ENCODE assay signal across 15 cellular contexts in genomic region chr6:12585497-12585958, GRCh38.
A peak's percentile ranks its signal among the peaks of the same experiment; 100 is the strongest.
DNase-seq lines count a peak whose midpoint lies in the region; ATAC-seq and TF ChIP-seq lines count a peak whose summit lies in the region.
"Had no signal": no experiment of that assay in that cellular context is flagged by ENCODE, and none has a peak within 500 bp of the region (broad histone marks: within the 10 kb centered on the region; RNA-seq: fewer than 3 reads in every experiment).

No MANE protein-coding gene starts in this region.

- peak; percentile 67 for DNase-seq in astrocyte of the cerebellum (ENCODE audit: low read depth)
- DNase-seq in heart right ventricle, result peak; percentile 15 to 66
- DNase-seq in mucosa of gallbladder (ENCODE audit: low spot score), result peak; percentile 39
- DNase-seq in epidermal melanocyte (ENCODE audit: insufficient read length, low spot score), result no peak
- DNase-seq in lower leg skin (ENCODE audit: low spot score in 2 of 2), result no peak
- DNase-seq in stimulated activated CD4-positive, alpha-beta T cell treated with anti-CD3 and anti-CD28 coated beads, Interleukin-12 subunit alpha, Interleukin-12 subunit beta, amount 100 ng/mL, for 4 hours, result no peak
- DNase-seq in NCI-H1436 treated with DMSO at 0.1 percent for 48 hours (lab: John Stamatoyannopoulos, UW), result no peak
- DNase-seq: activated CD8-positive, alpha-beta T cell treated with anti-CD3 and anti-CD28 coated beads, Interleukin-2, amount 10 ng/mL, durations not matched to agents 7 days and 5 days; DMS 273 treated with DMSO at 0.1 percent for 48 hours; NCI-H1417 treated with DMSO at 0.1 percent for 48 hours; NCI-H510A; stimulated activated naive CD4-positive, alpha-beta T cell had no signal

- H3K36me3 ChIP-seq in heart right ventricle, result no peaks in the 10 kb centered on the region
- no peaks in the 10 kb centered on the region for H3K36me3 ChIP-seq in subcutaneous abdominal adipose tissue (ENCODE audit: control insufficient read depth in 5 of 5, insufficient read depth in 5 of 5, low read length in 5 of 5)
- H3K36me3 ChIP-seq: adrenal gland had no signal

- in situ Hi-C loops in astrocyte of the cerebellum (cut with HindIII; ENCODE audit: low sequenced_read_pairs), result no loop called here

- H3K4me3 ChIP-seq in astrocyte of the cerebellum (ENCODE audit: low read depth, low read length), result no peak overlapping the region
- peak overlapping the region in 6 of 10 donors; percentile 6 to 37 (median 24) for H3K4me3 ChIP-seq in heart right ventricle
- H3K4me3 ChIP-seq in subcutaneous abdominal adipose tissue (ENCODE audit: low read depth in 1 of 5, low read length in 5 of 5), result peak overlapping the region in 2 of 5 donors; percentile 14 to 17
- H3K4me3 ChIP-seq in lower leg skin (ENCODE audit: low read depth, poor library complexity, severe bottlenecking), result no peak overlapping the region
- H3K4me3 ChIP-seq: adrenal gland had no signal

- WGBS in heart right ventricle, 2 donors, result 33% methylated on average over 12 of the region's 12 CpGs
- 66 to 72% methylated on average over 12 of the region's 12 CpGs for WGBS in lower leg skin, 2 donors

- peaks cover 0 to 24% (median 8%) of the 10 kb centered on the region in 9 donors for H3K4me1 ChIP-seq in heart right ventricle
- H3K4me1 ChIP-seq in subcutaneous abdominal adipose tissue (ENCODE audit: control insufficient read depth in 5 of 5, insufficient read depth in 5 of 5, low read length in 5 of 5), result peaks cover 0 to 7% (median 0%) of the 10 kb centered on the region in 5 donors
- H3K4me1 ChIP-seq: adrenal gland had no signal

- peak overlapping the region in 1 of 5 donors; percentile 23 for H3K9ac ChIP-seq in subcutaneous abdominal adipose tissue (ENCODE audit: low read length in 5 of 5)

- intact Hi-C loops in heart right ventricle (cut with DNase I), result loop anchor here in 2 of 10 donors (5.0 kb wide), 2 partner anchors 273 to 293 kb away; partner anchors contain the start of gene EDN1 (in 1 of the 2)
- intact Hi-C loops in lower leg skin (cut with DNase I; ENCODE audit: low total_unique reads), result no loop called here

- H3K27me3 ChIP-seq in heart right ventricle (no peaks in the 10 kb centered on the region), subcutaneous abdominal adipose tissue (ENCODE audit: control insufficient read depth in 5 of 5, insufficient read depth in 4 of 5, low read length in 5 of 5) (peaks cover 0 to 2% (median 0%) of the 10 kb centered on the region in 5 donors)
- H3K27me3 ChIP-seq: adrenal gland had no signal

- H3K27ac ChIP-seq in heart right ventricle (peak overlapping the region; percentile 32 to 82 (median 69)), subcutaneous abdominal adipose tissue (ENCODE audit: low read depth, low read length) (peak overlapping the region; percentile 38)

- TF ChIP-seq CTCF in astrocyte of the cerebellum (IDR thresholded peaks at IDR 0.05; ENCODE audit: low read depth, low read length, missing control alignments), result no peak
- TF ChIP-seq CTCF in heart right ventricle (IDR thresholded peaks at IDR 0.05), result no peak
- TF ChIP-seq CTCF in lower leg skin (IDR thresholded peaks at IDR 0.05), result no peak

- peak; percentile 71 to 95 (median 83) for ATAC-seq in heart right ventricle
- ATAC-seq: activated CD8-positive, alpha-beta T cell treated with anti-CD3 and anti-CD28 coated beads, Interleukin-2, amount 10 ng/mL, durations not matched to agents 7 days and 5 days; SK-N-SH treated with all-trans-retinoic acid at 6 μM for 48 hours had no signal

- TF ChIP-seq POLR2A in lower leg skin (IDR thresholded peaks at IDR 0.05), result no peak

- H3K9me3 ChIP-seq in heart right ventricle (no peaks in the 10 kb centered on the region), subcutaneous abdominal adipose tissue (ENCODE audit: control insufficient read depth in 5 of 5, low read length in 5 of 5) (no peaks in the 10 kb centered on the region)
- H3K9me3 ChIP-seq: adrenal gland had no signal

Comparison
In these comparisons a context has a peak if more than half of its experiments do, and no peak if none do; other contexts are left out.
1. DNase-seq: peak in astrocyte of the cerebellum (single experiment), heart right ventricle (2 of 2) and mucosa of gallbladder (single experiment); none in epidermal melanocyte (single experiment), lower leg skin (0 of 2), stimulated activated CD4-positive, alpha-beta T cell treated with anti-CD3 and anti-CD28 coated beads, Interleukin-12 subunit alpha, Interleukin-12 subunit beta, amount 100 ng/mL, for 4 hours (single experiment) and NCI-H1436 treated with DMSO at 0.1 percent for 48 hours (single experiment).
2. H3K4me3 ChIP-seq: peak in heart right ventricle (6 of 10); none in astrocyte of the cerebellum (single experiment) and lower leg skin (single experiment).